35 cellular contexts compared by ENCODE assay signal in genomic region chr1:216420746-216421145, GRCh38. TPM values are rescaled to one million over a fixed set of nuclear protein-coding genes. Genes with fewer than 3 reads are reported as not detected.
"Had no signal": no experiment of that assay in that cellular context is flagged by ENCODE, and none has a peak within 500 bp of the region (broad histone marks: within the 10 kb centered on the region; RNA-seq: fewer than 3 reads in every experiment).

No MANE protein-coding gene starts in this region.

- H3K4me1 Mint-ChIP-seq: immature natural killer cell, mesothelial cell of epicardium had no signal

- H3K4me1 ChIP-seq: colonic mucosa, esophagus squamous epithelium, gastrocnemius medialis, heart left ventricle, left lung, lower lobe of right lung had no signal

- FAIRE-seq: endometrium, kidney had no signal

- DNase-seq: cerebellar nuclear complex; colonic mucosa; cortex of kidney; effector CD8-positive, alpha-beta T cell; effector memory CD8-positive, alpha-beta T cell; endodermal cell; erythroblast; esophagus squamous epithelium; foreskin fibroblast; foreskin melanocyte; gastrocnemius medialis; glutamatergic neuron; heart left ventricle; hypothalamus; immature natural killer cell; islet precursor cell; kidney; kidney glomerular epithelial cell; left colon; left lung; left ventricle myocardium superior; lower lobe of right lung; mesenchymal stem cell; mucosa of descending colon had no signal

- H3K4me2 ChIP-seq: hepatocyte had no signal

- H3K36me3 ChIP-seq: colonic mucosa, esophagus squamous epithelium, gastrocnemius medialis, heart left ventricle, left lung, lower lobe of right lung had no signal

- H3K27ac ChIP-seq: colonic mucosa, epithelial cell of prostate, esophagus squamous epithelium, gastrocnemius medialis, heart left ventricle, hepatocyte, left lung, lower lobe of right lung had no signal

- H3K4me3 Mint-ChIP-seq: dendritic cell treated with granulocyte-macrophage colony-stimulating factor and Interleukin-4, amounts not matched to agents 40 ng/mL and 50 ng/mL, for 4 days; effector memory CD8-positive, alpha-beta T cell; endodermal cell; immature natural killer cell; mesothelial cell of epicardium had no signal

- H3K27me3 ChIP-seq: colonic mucosa, esophagus squamous epithelium, gastrocnemius medialis, heart left ventricle, hepatocyte, left lung had no signal

- H3K9me3 ChIP-seq: colonic mucosa, esophagus squamous epithelium, gastrocnemius medialis, heart left ventricle, left lung, lower lobe of right lung, mucosa of descending colon had no signal

- H3K4me3 ChIP-seq: colonic mucosa, esophagus squamous epithelium, gastrocnemius medialis, heart left ventricle, hepatocyte, left lung, lower lobe of right lung, mucosa of descending colon had no signal

- H3K27ac Mint-ChIP-seq: dendritic cell treated with granulocyte-macrophage colony-stimulating factor and Interleukin-4, amounts not matched to agents 40 ng/mL and 50 ng/mL, for 4 days; effector memory CD8-positive, alpha-beta T cell; endodermal cell; immature natural killer cell; mesothelial cell of epicardium had no signal

- ATAC-seq: effector memory CD8-positive, alpha-beta T cell; esophagus mucosa; gastrocnemius medialis; heart left ventricle; left colon; left lung; left ventricle myocardium superior; lower lobe of right lung; mucosa of descending colon had no signal

- H3K27me3 Mint-ChIP-seq: dendritic cell treated with granulocyte-macrophage colony-stimulating factor and Interleukin-4, amounts not matched to agents 40 ng/mL and 50 ng/mL, for 4 days; effector memory CD8-positive, alpha-beta T cell had no signal

- H3K79me2 ChIP-seq: hepatocyte had no signal

- H2AFZ ChIP-seq: hepatocyte had no signal

- H3K36me3 Mint-ChIP-seq: immature natural killer cell, mesothelial cell of epicardium had no signal

- H3K9me3 Mint-ChIP-seq: dendritic cell treated with granulocyte-macrophage colony-stimulating factor and Interleukin-4, amounts not matched to agents 40 ng/mL and 50 ng/mL, for 4 days; endodermal cell; mesothelial cell of epicardium had no signal

RNA-seq across cellular contexts. Expression of gene USH2A, which starts 2.5 kb away (rescaled TPM):
- total RNA-seq: chondrocyte, dermis microvascular lymphatic vessel endothelial cell, esophagus mucosa, glomerular endothelial cell, left lung, lower lobe of right lung, lung microvascular endothelial cell, mesenteric fat pad had no signal
- polyA plus RNA-seq: hepatocyte, immature natural killer cell had no signal
